30 cellular contexts compared by ENCODE assay signal in genomic region chr1:81824759-81825158, GRCh38. TPM values are rescaled to one million over a fixed set of nuclear protein-coding genes. Genes with fewer than 3 reads are reported as not detected.
"Had no signal": no experiment of that assay in that cellular context is flagged by ENCODE, and none has a peak within 500 bp of the region (broad histone marks: within the 10 kb centered on the region; RNA-seq: fewer than 3 reads in every experiment).

No MANE protein-coding gene starts in this region.

- H3K36me3 ChIP-seq: ascending aorta, breast epithelium, cardiac muscle cell, colonic mucosa, WERI-Rb-1 had no signal

- H3K27ac Mint-ChIP-seq: activated CD4-positive, alpha-beta memory T cell treated with anti-CD3 and anti-CD28 coated beads, Interleukin-2, amount 10 ng/mL, durations not matched to agents 7 days and 5 days; activated CD4-positive, alpha-beta T cell treated with anti-CD3 and anti-CD28 coated beads for 36 hours; activated CD4-positive, alpha-beta T cell treated with anti-CD3 and anti-CD28 coated beads, Interleukin-2, amount 10 ng/mL, durations not matched to agents 24 days and 14 days; activated naive CD4-positive, alpha-beta T cell treated with anti-CD3 and anti-CD28 coated beads, Interleukin-2, amount 10 ng/mL, durations not matched to agents 7 days and 5 days; activated naive CD4-positive, alpha-beta T cell treated with anti-CD3 and anti-CD28 coated beads, Interleukin-2, amount 50 U/mL, for 72 hours; activated naive CD8-positive, alpha-beta T cell treated with anti-CD3 and anti-CD28 coated beads, Interleukin-2, amount 10 ng/mL, durations not matched to agents 7 days and 5 days; activated T-cell treated with anti-CD3 and anti-CD28 coated beads, Interleukin-2, amount 50 U/mL, for 24 hours; activated T-cell treated with anti-CD3 and anti-CD28 coated beads, Interleukin-2, amount 50 U/mL, for 72 hours; brain; T-helper 17 cell; T-helper 2 cell treated with Interferon-gamma antibody and Interleukin-4, amounts not matched to agents 5 μg/mL and 100 μg/mL, for 36 hours had no signal

- H3K4me3 ChIP-seq: ascending aorta, breast epithelium, cardiac muscle cell, colonic mucosa had no signal

- ATAC-seq: activated CD4-positive, alpha-beta T cell treated with anti-CD3 and anti-CD28 coated beads for 36 hours; activated naive CD4-positive, alpha-beta T cell treated with anti-CD3 and anti-CD28 coated beads, Interleukin-2, amount 50 U/mL, for 72 hours; activated T-cell treated with anti-CD3 and anti-CD28 coated beads, Interleukin-2, amount 50 U/mL, for 72 hours; esophagus mucosa; T-helper 17 cell had no signal

- H3K4me1 ChIP-seq: ascending aorta, breast epithelium, colonic mucosa had no signal

- H3K9me3 ChIP-seq: ascending aorta, breast epithelium, colonic mucosa had no signal

- H3K36me3 Mint-ChIP-seq: activated naive CD4-positive, alpha-beta T cell treated with anti-CD3 and anti-CD28 coated beads, Interleukin-2, amount 10 ng/mL, durations not matched to agents 7 days and 5 days; activated naive CD4-positive, alpha-beta T cell treated with anti-CD3 and anti-CD28 coated beads, Interleukin-2, amount 50 U/mL, for 72 hours; activated naive CD8-positive, alpha-beta T cell treated with anti-CD3 and anti-CD28 coated beads, Interleukin-2, amount 10 ng/mL, durations not matched to agents 7 days and 5 days had no signal

- H3K27me3 ChIP-seq: ascending aorta, breast epithelium, cardiac muscle cell, colonic mucosa had no signal

- H3K4me3 Mint-ChIP-seq: activated CD4-positive, alpha-beta memory T cell treated with anti-CD3 and anti-CD28 coated beads, Interleukin-2, amount 10 ng/mL, durations not matched to agents 7 days and 5 days; activated CD4-positive, alpha-beta T cell treated with anti-CD3 and anti-CD28 coated beads for 36 hours; activated CD4-positive, alpha-beta T cell treated with anti-CD3 and anti-CD28 coated beads, Interleukin-2, amount 10 ng/mL, durations not matched to agents 24 days and 14 days; activated naive CD4-positive, alpha-beta T cell treated with anti-CD3 and anti-CD28 coated beads, Interleukin-2, amount 10 ng/mL, durations not matched to agents 7 days and 5 days; activated naive CD8-positive, alpha-beta T cell treated with anti-CD3 and anti-CD28 coated beads, Interleukin-2, amount 10 ng/mL, durations not matched to agents 7 days and 5 days; activated T-cell treated with anti-CD3 and anti-CD28 coated beads, Interleukin-2, amount 50 U/mL, for 24 hours; activated T-cell treated with anti-CD3 and anti-CD28 coated beads, Interleukin-2, amount 50 U/mL, for 72 hours; brain; T-helper 17 cell; T-helper 2 cell treated with Interferon-gamma antibody and Interleukin-4, amounts not matched to agents 5 μg/mL and 100 μg/mL, for 36 hours had no signal

- H3K9me3 Mint-ChIP-seq: activated CD4-positive, alpha-beta T cell treated with anti-CD3 and anti-CD28 coated beads, Interleukin-2, amount 10 ng/mL, durations not matched to agents 24 days and 14 days; activated naive CD4-positive, alpha-beta T cell treated with anti-CD3 and anti-CD28 coated beads, Interleukin-2, amount 10 ng/mL, durations not matched to agents 7 days and 5 days; activated naive CD8-positive, alpha-beta T cell treated with anti-CD3 and anti-CD28 coated beads, Interleukin-2, amount 10 ng/mL, durations not matched to agents 7 days and 5 days; activated T-cell treated with anti-CD3 and anti-CD28 coated beads, Interleukin-2, amount 50 U/mL, for 72 hours; brain; T-helper 2 cell treated with Interferon-gamma antibody and Interleukin-4, amounts not matched to agents 5 μg/mL and 100 μg/mL, for 36 hours had no signal

- H3K4me1 Mint-ChIP-seq: activated CD4-positive, alpha-beta memory T cell treated with anti-CD3 and anti-CD28 coated beads, Interleukin-2, amount 10 ng/mL, durations not matched to agents 7 days and 5 days; activated CD4-positive, alpha-beta T cell treated with anti-CD3 and anti-CD28 coated beads for 36 hours; activated CD4-positive, alpha-beta T cell treated with anti-CD3 and anti-CD28 coated beads, Interleukin-2, amount 10 ng/mL, durations not matched to agents 24 days and 14 days; activated naive CD4-positive, alpha-beta T cell treated with anti-CD3 and anti-CD28 coated beads, Interleukin-2, amount 10 ng/mL, durations not matched to agents 7 days and 5 days; activated naive CD8-positive, alpha-beta T cell treated with anti-CD3 and anti-CD28 coated beads, Interleukin-2, amount 10 ng/mL, durations not matched to agents 7 days and 5 days; T-helper 17 cell had no signal

- DNase-seq: activated CD4-positive, alpha-beta memory T cell treated with anti-CD3 and anti-CD28 coated beads, Interleukin-2, amount 10 ng/mL, durations not matched to agents 7 days and 5 days; activated CD4-positive, alpha-beta T cell treated with anti-CD3 and anti-CD28 coated beads for 36 hours; activated CD4-positive, alpha-beta T cell treated with anti-CD3 and anti-CD28 coated beads, Interleukin-2, amount 10 ng/mL, durations not matched to agents 24 days and 14 days; activated CD4-positive, CD25-positive, alpha-beta regulatory T cell; activated CD4-positive, CD25-positive, alpha-beta regulatory T cell treated with anti-CD3 and anti-CD28 coated beads, Interleukin-2, amount 50 U/mL, for 72 hours; activated CD8-positive, alpha-beta memory T cell treated with anti-CD3 and anti-CD28 coated beads, Interleukin-2, amount 50 U/mL, for 48 hours; activated gamma-delta T cell; activated naive CD4-positive, alpha-beta T cell; activated naive CD4-positive, alpha-beta T cell treated with anti-CD3 and anti-CD28 coated beads, Interleukin-2, amount 10 ng/mL, durations not matched to agents 7 days and 5 days; activated naive CD8-positive, alpha-beta T cell treated with anti-CD3 and anti-CD28 coated beads, Interleukin-2, amount 10 ng/mL, durations not matched to agents 7 days and 5 days; activated T-cell treated with anti-CD3 and anti-CD28 coated beads for 4 hours; activated T-cell treated with anti-CD3 and anti-CD28 coated beads, Interleukin-2, amount 50 U/mL, for 24 hours; activated T-cell treated with anti-CD3 and anti-CD28 coated beads, Interleukin-2, amount 50 U/mL, for 72 hours; central memory CD4-positive, alpha-beta T cell; cerebellar nuclear complex; colonic mucosa; effector CD8-positive, alpha-beta T cell; foreskin fibroblast; head of caudate nucleus; T-helper 1 cell; T-helper 17 cell; T1000; WERI-Rb-1 had no signal

- H3K27ac ChIP-seq: ascending aorta, breast epithelium, cardiac muscle cell, colonic mucosa, WERI-Rb-1 had no signal

- H3K27me3 Mint-ChIP-seq: activated CD4-positive, alpha-beta memory T cell treated with anti-CD3 and anti-CD28 coated beads, Interleukin-2, amount 10 ng/mL, durations not matched to agents 7 days and 5 days; activated CD4-positive, alpha-beta T cell treated with anti-CD3 and anti-CD28 coated beads for 36 hours; activated CD4-positive, alpha-beta T cell treated with anti-CD3 and anti-CD28 coated beads, Interleukin-2, amount 10 ng/mL, durations not matched to agents 24 days and 14 days; activated naive CD4-positive, alpha-beta T cell treated with anti-CD3 and anti-CD28 coated beads, Interleukin-2, amount 10 ng/mL, durations not matched to agents 7 days and 5 days; activated naive CD8-positive, alpha-beta T cell treated with anti-CD3 and anti-CD28 coated beads, Interleukin-2, amount 10 ng/mL, durations not matched to agents 7 days and 5 days; activated T-cell treated with anti-CD3 and anti-CD28 coated beads, Interleukin-2, amount 50 U/mL, for 24 hours; brain; T-helper 17 cell had no signal

RNA-seq across cellular contexts. Expression of gene ADGRL2, which starts 24.0 kb away (rescaled TPM):
- total RNA-seq: activated CD4-positive, alpha-beta memory T cell treated with anti-CD3 and anti-CD28 coated beads, Interleukin-2, amount 10 ng/mL, durations not matched to agents 7 days and 5 days; activated CD4-positive, alpha-beta T cell treated with anti-CD3 and anti-CD28 coated beads for 36 hours; activated naive CD4-positive, alpha-beta T cell treated with anti-CD3 and anti-CD28 coated beads, Interleukin-2, amount 50 U/mL, for 72 hours; activated naive CD8-positive, alpha-beta T cell treated with anti-CD3 and anti-CD28 coated beads, Interleukin-2, amount 10 ng/mL, durations not matched to agents 7 days and 5 days; activated T-cell treated with anti-CD3 and anti-CD28 coated beads, Interleukin-2, amount 50 U/mL, for 72 hours; T-helper 17 cell had no signal
